Comparison of ENCODE assay signal across 1 cellular context in the genomic region with DNA sequence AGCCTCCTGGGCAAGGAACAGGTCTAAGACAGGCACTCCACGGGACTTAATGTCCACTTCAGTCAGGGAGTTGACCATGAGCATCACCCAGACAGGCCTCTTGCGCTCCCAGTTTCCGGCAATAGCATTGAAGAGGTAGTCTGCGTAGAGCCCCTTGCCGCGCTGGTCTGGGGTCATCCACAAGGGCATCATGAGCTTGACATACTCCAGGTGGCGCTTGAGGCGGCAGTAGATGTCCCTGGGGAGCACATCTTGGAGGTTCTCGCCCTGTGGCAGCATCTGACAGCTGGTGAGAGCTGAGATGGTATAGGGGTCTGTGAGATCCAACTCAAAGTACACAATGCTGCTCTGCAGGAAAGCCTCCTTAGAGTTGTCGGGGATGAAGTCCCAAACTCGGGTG.
TF ChIP-seq lines count a peak whose summit lies in the region.

No MANE protein-coding gene starts in this region.

TF ChIP-seq in SK-N-SH treated with all-trans-retinoic acid at 6 μM for 48 hours, 23 proteins besides CTCF, POLR2A, EP300 and RAD21 (continued from another document):
- TF ChIP-seq, protein P1, sequence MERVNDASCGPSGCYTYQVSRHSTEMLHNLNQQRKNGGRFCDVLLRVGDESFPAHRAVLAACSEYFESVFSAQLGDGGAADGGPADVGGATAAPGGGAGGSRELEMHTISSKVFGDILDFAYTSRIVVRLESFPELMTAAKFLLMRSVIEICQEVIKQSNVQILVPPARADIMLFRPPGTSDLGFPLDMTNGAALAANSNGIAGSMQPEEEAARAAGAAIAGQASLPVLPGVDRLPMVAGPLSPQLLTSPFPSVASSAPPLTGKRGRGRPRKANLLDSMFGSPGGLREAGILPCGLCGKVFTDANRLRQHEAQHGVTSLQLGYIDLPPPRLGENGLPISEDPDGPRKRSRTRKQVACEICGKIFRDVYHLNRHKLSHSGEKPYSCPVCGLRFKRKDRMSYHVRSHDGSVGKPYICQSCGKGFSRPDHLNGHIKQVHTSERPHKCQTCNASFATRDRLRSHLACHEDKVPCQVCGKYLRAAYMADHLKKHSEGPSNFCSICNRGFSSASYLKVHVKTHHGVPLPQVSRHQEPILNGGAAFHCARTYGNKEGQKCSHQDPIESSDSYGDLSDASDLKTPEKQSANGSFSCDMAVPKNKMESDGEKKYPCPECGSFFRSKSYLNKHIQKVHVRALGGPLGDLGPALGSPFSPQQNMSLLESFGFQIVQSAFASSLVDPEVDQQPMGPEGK (CRISPR knock-in tag; IDR thresholded peaks at IDR 0.05; ENCODE audit: borderline replicate concordance) = no peak
- no peak for TF ChIP-seq CSDC2 (CRISPR knock-in tag; IDR thresholded peaks at IDR 0.05)
